1 cellular context compared by ENCODE assay signal in genomic region chr1:149888160-149888998, GRCh38.
TF ChIP-seq lines count a peak whose summit lies in the region.

No MANE protein-coding gene starts in this region.

TF ChIP-seq in HepG2, 621 proteins besides CTCF, POLR2A, EP300 and RAD21 (continued from another document):
- TF ChIP-seq ZHX2 (IDR thresholded peaks at IDR 0.05; ENCODE audit: low read depth) (0 out of 2 replicates have a peak, but pooled peaks have one; percentile 21), ZHX2 (CRISPR knock-in tag; IDR thresholded peaks at IDR 0.05; ENCODE audit: borderline replicate concordance) (no peak), ZFP91 (CRISPR knock-in tag; IDR thresholded peaks at IDR 0.05; ENCODE audit: borderline replicate concordance) (peak; percentile 45; the same call in 1 of the 2 replicates), SALL2 (CRISPR knock-in tag; IDR thresholded peaks at IDR 0.05) (0 out of 2 replicates have a peak, but pooled peaks have one; percentile 51), ZNF350 (CRISPR knock-in tag; IDR thresholded peaks at IDR 0.05; ENCODE audit: borderline replicate concordance, low read depth) (peak; percentile 34; the same call in 1 of the 2 replicates), SALL1 (CRISPR knock-in tag; IDR thresholded peaks at IDR 0.05) (peak; percentile 9; the same call in 1 of the 2 replicates), GZF1 (CRISPR knock-in tag; IDR thresholded peaks at IDR 0.05) (0 out of 2 replicates have a peak, but pooled peaks have one; percentile 32), RXRB (CRISPR knock-in tag; IDR thresholded peaks at IDR 0.05; ENCODE audit: borderline replicate concordance) (no peak), ZNF616 (CRISPR knock-in tag; IDR thresholded peaks at IDR 0.05; ENCODE audit: low read depth) (no peak), DBP (CRISPR knock-in tag; IDR thresholded peaks at IDR 0.05; ENCODE audit: not compliant biosample characterization) (peak; percentile 34), FOXP4 (CRISPR knock-in tag; IDR thresholded peaks at IDR 0.05) (peak; percentile 59), SOX13 (IDR thresholded peaks at IDR 0.05) (no peak), SOX13 (CRISPR knock-in tag; conservative IDR thresholded peaks at IDR 0.05 in 1 of 2, IDR thresholded peaks at IDR 0.05 in 1 of 2) (peak in 1 of 2 experiments; percentile 36; a peak in 1 of 4 replicates), NR2F6 (IDR thresholded peaks at IDR 0.05) (0 out of 2 replicates have a peak, but pooled peaks have one; percentile 14), NR2F6 (CRISPR knock-in tag; IDR thresholded peaks at IDR 0.05) (no peak; the same call in 1 of the 2 replicates), MED8 (CRISPR knock-in tag; IDR thresholded peaks at IDR 0.05; ENCODE audit: insufficient replicate concordance) (peak; percentile 46), ZNF891 (CRISPR knock-in tag; IDR thresholded peaks at IDR 0.05) (no peak), ZNF225 (CRISPR knock-in tag; IDR thresholded peaks at IDR 0.05) (no peak), HOXA5 (CRISPR knock-in tag; IDR thresholded peaks at IDR 0.05) (0 out of 2 replicates have a peak, but pooled peaks have one; percentile 31), ERF (CRISPR knock-in tag; IDR thresholded peaks at IDR 0.05) (0 out of 2 replicates have a peak, but pooled peaks have one; percentile 6), ATF1 (CRISPR knock-in tag; IDR thresholded peaks at IDR 0.05) (peak; percentile 6; the same call in 1 of the 2 replicates), MAZ (IDR thresholded peaks at IDR 0.05; ENCODE audit: borderline replicate concordance, low read depth, low read length) (no peak), MAZ (CRISPR knock-in tag; IDR thresholded peaks at IDR 0.05; ENCODE audit: low read depth) (0 out of 2 replicates have a peak, but pooled peaks have one; percentile 23), HMGXB3 (CRISPR knock-in tag; IDR thresholded peaks at IDR 0.05; ENCODE audit: borderline replicate concordance) (peak; percentile 95), LCORL (IDR thresholded peaks at IDR 0.05) (no peak), LCORL (CRISPR knock-in tag; IDR thresholded peaks at IDR 0.05) (0 out of 2 replicates have a peak, but pooled peaks have one; percentile 14), REXO4 (CRISPR knock-in tag; IDR thresholded peaks at IDR 0.05; ENCODE audit: borderline replicate concordance) (no peak), NR2C2 (CRISPR knock-in tag; IDR thresholded peaks at IDR 0.05; ENCODE audit: borderline replicate concordance) (peak; percentile 50; the same call in 1 of the 2 replicates), YY1 (IDR thresholded peaks at IDR 0.05; ENCODE audit: insufficient read depth, insufficient replicate concordance, low read depth, low read length) (peak; percentile 72), ISL2 (CRISPR knock-in tag; IDR thresholded peaks at IDR 0.05) (peak; percentile 49; the same call in 1 of the 2 replicates), MZF1 (CRISPR knock-in tag; IDR thresholded peaks at IDR 0.05; ENCODE audit: borderline replicate concordance) (no peak), ZNF251 (CRISPR knock-in tag; IDR thresholded peaks at IDR 0.05) (0 out of 2 replicates have a peak, but pooled peaks have one; percentile 50), DPF2 (CRISPR knock-in tag; IDR thresholded peaks at IDR 0.05; ENCODE audit: borderline replicate concordance, low read depth) (no peak), ZMYM4 (CRISPR knock-in tag; IDR thresholded peaks at IDR 0.05) (peak; percentile 49; the same call in 1 of the 2 replicates), TP53 (CRISPR knock-in tag; conservative IDR thresholded peaks at IDR 0.05) (0 out of 2 replicates have a peak, but pooled peaks have one; percentile 21), ZFP37 (CRISPR knock-in tag; IDR thresholded peaks at IDR 0.05; ENCODE audit: borderline replicate concordance) (peak; percentile 74; the same call in 1 of the 2 replicates)
